In the genomic region with DNA sequence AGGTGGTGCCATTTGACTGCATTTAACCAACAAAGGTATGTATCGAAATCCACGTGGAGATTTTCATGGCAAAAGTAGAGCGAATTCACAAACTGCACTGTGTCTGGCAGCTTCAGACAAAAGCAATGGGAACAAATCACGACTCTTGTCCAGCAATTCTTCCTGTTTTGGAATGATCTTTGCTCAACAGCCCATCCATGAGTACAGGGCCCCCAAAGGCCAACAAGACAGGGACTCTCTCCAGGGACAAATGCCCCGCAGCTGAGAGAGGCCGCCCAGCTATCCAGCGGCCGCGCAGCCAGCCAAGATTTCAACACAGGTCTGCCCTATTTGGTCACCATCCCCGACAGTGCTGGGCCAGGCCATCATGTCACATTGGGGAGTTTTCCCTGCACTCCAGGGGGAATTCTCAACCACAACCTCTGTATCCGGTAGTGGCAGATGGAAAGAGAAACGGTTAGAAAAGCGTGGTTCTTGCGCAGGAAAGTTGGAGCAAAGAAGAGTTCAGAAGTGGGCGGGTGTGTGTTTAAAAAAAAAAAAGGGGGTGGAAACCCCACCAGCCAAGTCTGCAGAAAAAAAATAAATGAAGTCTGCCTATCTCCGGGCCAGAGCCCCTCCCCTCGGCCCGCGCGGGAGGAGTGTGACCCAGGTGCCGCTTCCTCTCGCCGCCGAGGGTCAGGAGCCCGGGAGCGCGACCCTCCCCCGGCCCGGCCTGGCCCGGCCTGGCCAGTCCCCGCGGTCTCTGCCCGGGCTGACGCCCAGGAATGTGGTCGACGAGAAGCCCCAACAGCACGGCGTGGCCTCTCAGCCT, we compare ENCODE assay signal across 8 cellular contexts. TPM values are rescaled to one million over a fixed set of nuclear protein-coding genes. Genes with fewer than 3 reads are reported as not detected.
DNase-seq lines count a peak whose midpoint lies in the region; ATAC-seq and TF ChIP-seq lines count a peak whose summit lies in the region.

A gene with protein sequence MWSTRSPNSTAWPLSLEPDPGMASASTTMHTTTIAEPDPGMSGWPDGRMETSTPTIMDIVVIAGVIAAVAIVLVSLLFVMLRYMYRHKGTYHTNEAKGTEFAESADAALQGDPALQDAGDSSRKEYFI (plus strand): TSS at position 659 of the 811 bp plus-strand sequence. CDS start 106 bp downstream, at position 765.

- peaks cover 2% of the 10 kb centered on the region for H3K9me3 Mint-ChIP-seq in chondrocyte (ENCODE audit: low read depth)

- peaks cover 42% of the 10 kb centered on the region for H3K4me1 Mint-ChIP-seq in chondrocyte (ENCODE audit: low read depth)

- H3K27me3 Mint-ChIP-seq in chondrocyte (ENCODE audit: low read depth) = no peaks in the 10 kb centered on the region

- peaks cover 23% of the 10 kb centered on the region for H3K4me1 ChIP-seq in ACC112 (ENCODE audit: control insufficient read depth, insufficient read depth, low read length, unreplicated experiment)

- H3K27ac ChIP-seq in ACC112 (ENCODE audit: low read depth, low read length) = peak within 1 kb of the TSS; percentile 98

- TF ChIP-seq CTCF in chondrocyte (IDR thresholded peaks at IDR 0.05) = no peak

- H3K36me3 ChIP-seq in ACC112 (ENCODE audit: insufficient read depth, low read length) = no peaks in the 10 kb centered on the region

- peaks cover 10% of the 10 kb centered on the region for H3K79me2 ChIP-seq in ACC112 (ENCODE audit: control insufficient read depth, insufficient read depth, low read length, unreplicated experiment)

- peak within 1 kb of the TSS; percentile 57 for H2AFZ ChIP-seq in ACC112 (ENCODE audit: low read length, unreplicated experiment)

- H3K4me3 Mint-ChIP-seq in chondrocyte (ENCODE audit: unreplicated experiment) = peak within 1 kb of the TSS; percentile 97

- H3K4me3 ChIP-seq in ACC112 (ENCODE audit: low read depth, low read length) = peak within 1 kb of the TSS; percentile 96

- no peaks in the 10 kb centered on the region for H3K27me3 ChIP-seq in ACC112 (ENCODE audit: insufficient read depth, low read length)

- DNase-seq in T-helper 9 cell = peak; percentile 40
- DNase-seq in chondrocyte (ENCODE audit: low spot score) = no peak
- peak; percentile 13 for DNase-seq in kidney glomerular epithelial cell (lab: John Stamatoyannopoulos, UW)
- peak; percentile 58 for DNase-seq in stimulated activated CD4-positive, alpha-beta T cell treated with anti-CD3 and anti-CD28 coated beads, Interleukin-4, amount 100 ng/mL, for 1 hour
- no peak for DNase-seq in GOT3 (lab: John Stamatoyannopoulos, UW)

- ATAC-seq in GM18907 (IDR thresholded peaks at IDR 0.05; ENCODE audit: unreplicated experiment) = peak; percentile 44
- ATAC-seq in HG03097 (IDR thresholded peaks at IDR 0.05; ENCODE audit: low FRiP score, unreplicated experiment) = peak; percentile 30

- H3K27ac Mint-ChIP-seq in chondrocyte (ENCODE audit: unreplicated experiment) = peak within 1 kb of the TSS; percentile 98

- H3K36me3 Mint-ChIP-seq in chondrocyte (ENCODE audit: low read depth) = peaks cover under 1% of the 10 kb centered on the region

RNA-seq across cellular contexts. Expression of the gene that starts here (rescaled TPM):
- 29.1 to 48.6 TPM (median 46.4 TPM) in 3 replicates for total RNA-seq in chondrocyte

Comparison
In these comparisons a context has a peak if more than half of its experiments do, and no peak if none do; other contexts are left out.
1. DNase-seq: peak in T-helper 9 cell (single experiment), kidney glomerular epithelial cell (single experiment) and stimulated activated CD4-positive, alpha-beta T cell treated with anti-CD3 and anti-CD28 coated beads, Interleukin-4, amount 100 ng/mL, for 1 hour (single experiment); none in chondrocyte (single experiment) and GOT3 (single experiment).